1 cellular context compared by ENCODE assay signal in the genomic region with DNA sequence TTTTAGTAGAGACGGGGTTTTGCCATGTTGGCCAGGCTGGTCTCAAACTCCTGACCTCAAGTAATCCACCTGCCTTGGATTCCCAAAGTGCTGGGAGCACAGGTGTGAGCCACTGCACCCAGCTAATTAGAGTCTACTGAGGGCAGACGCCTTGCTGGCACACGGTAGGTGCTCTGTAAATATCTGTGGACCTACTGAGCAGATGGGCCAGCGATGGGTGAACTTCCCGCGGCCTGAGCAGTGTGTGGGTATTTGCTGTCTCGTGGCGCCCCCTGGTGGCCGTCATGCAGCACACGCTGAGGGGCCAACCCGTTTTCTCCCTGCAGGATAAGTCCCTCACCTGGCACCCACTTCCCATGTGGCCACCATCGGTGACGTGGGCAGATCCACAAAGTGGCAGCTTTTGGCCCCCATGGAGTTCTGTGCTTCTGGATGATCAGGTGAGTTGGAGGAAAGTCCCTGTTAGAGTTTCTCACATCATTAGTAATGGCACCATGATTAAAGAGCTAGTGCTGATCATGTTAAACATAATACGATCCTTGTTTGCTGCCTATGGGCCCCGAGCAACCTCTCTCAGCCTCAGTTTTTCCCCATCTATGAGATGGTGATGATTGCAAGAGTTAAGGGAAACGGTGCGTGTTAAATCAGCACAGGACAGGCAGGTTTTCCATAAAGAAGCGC.
TF ChIP-seq lines count a peak whose summit lies in the region.

No MANE protein-coding gene starts in this region.

TF ChIP-seq in HepG2, 621 proteins besides CTCF, POLR2A, EP300 and RAD21 (continued from another document and continues in another):
- TF ChIP-seq, protein P1, sequence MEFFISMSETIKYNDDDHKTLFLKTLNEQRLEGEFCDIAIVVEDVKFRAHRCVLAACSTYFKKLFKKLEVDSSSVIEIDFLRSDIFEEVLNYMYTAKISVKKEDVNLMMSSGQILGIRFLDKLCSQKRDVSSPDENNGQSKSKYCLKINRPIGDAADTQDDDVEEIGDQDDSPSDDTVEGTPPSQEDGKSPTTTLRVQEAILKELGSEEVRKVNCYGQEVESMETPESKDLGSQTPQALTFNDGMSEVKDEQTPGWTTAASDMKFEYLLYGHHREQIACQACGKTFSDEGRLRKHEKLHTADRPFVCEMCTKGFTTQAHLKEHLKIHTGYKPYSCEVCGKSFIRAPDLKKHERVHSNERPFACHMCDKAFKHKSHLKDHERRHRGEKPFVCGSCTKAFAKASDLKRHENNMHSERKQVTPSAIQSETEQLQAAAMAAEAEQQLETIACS (CRISPR knock-in tag; IDR thresholded peaks at IDR 0.05) = no peak
- no peak for TF ChIP-seq MTF2 (CRISPR knock-in tag; IDR thresholded peaks at IDR 0.05; ENCODE audit: borderline replicate concordance)
- TF ChIP-seq ZNF460 (CRISPR knock-in tag; IDR thresholded peaks at IDR 0.05; ENCODE audit: borderline replicate concordance) = no peak
- no peak for TF ChIP-seq ZNF839 (CRISPR knock-in tag; IDR thresholded peaks at IDR 0.05; ENCODE audit: borderline replicate concordance)
- TF ChIP-seq, protein P2, sequence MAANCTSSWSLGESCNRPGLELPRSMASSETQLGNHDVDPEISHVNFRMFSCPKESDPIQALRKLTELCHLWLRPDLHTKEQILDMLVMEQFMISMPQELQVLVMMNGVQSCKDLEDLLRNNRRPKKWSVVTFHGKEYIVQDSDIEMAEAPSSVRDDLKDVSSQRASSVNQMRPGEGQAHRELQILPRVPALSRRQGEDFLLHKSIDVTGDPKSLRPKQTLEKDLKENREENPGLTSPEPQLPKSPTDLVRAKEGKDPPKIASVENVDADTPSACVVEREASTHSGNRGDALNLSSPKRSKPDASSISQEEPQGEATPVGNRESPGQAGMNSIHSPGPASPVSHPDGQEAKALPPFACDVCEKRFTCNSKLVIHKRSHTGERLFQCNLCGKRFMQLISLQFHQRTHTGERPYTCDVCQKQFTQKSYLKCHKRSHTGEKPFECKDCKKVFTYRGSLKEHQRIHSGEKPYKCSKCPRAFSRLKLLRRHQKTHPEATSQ (CRISPR knock-in tag; IDR thresholded peaks at IDR 0.05; ENCODE audit: borderline replicate concordance) = no peak
- no peak for TF ChIP-seq ZMYM2 (CRISPR knock-in tag; IDR thresholded peaks at IDR 0.05)
- TF ChIP-seq REPIN1 (CRISPR knock-in tag; IDR thresholded peaks at IDR 0.05; ENCODE audit: borderline replicate concordance, low read depth) = no peak; the same call in 1 of the 2 replicates
- TF ChIP-seq MED8 (CRISPR knock-in tag; IDR thresholded peaks at IDR 0.05; ENCODE audit: insufficient replicate concordance) = no peak
- 0 out of 2 replicates have a peak, but pooled peaks have one; percentile 44 for TF ChIP-seq ZNF605 (CRISPR knock-in tag; IDR thresholded peaks at IDR 0.05)
- TF ChIP-seq TP53 (CRISPR knock-in tag; conservative IDR thresholded peaks at IDR 0.05) = no peak
- no peak for TF ChIP-seq ZNF562 (CRISPR knock-in tag; IDR thresholded peaks at IDR 0.05; ENCODE audit: borderline replicate concordance)
- no peak for TF ChIP-seq CAMTA2 (CRISPR knock-in tag; IDR thresholded peaks at IDR 0.05; ENCODE audit: borderline replicate concordance)
- TF ChIP-seq NFIC (IDR thresholded peaks at IDR 0.05; ENCODE audit: low read length) = no peak
- peak; percentile 75; the same call in 1 of the 2 replicates for TF ChIP-seq ZNF274 (CRISPR knock-in tag; IDR thresholded peaks at IDR 0.05)
- no peak for TF ChIP-seq DR1 (CRISPR knock-in tag; IDR thresholded peaks at IDR 0.05)
- no peak for TF ChIP-seq NCOA2 (CRISPR knock-in tag; IDR thresholded peaks at IDR 0.05)
- TF ChIP-seq KLF15 (CRISPR knock-in tag; IDR thresholded peaks at IDR 0.05; ENCODE audit: borderline replicate concordance) = no peak
- no peak for TF ChIP-seq ZNF343 (CRISPR knock-in tag; IDR thresholded peaks at IDR 0.05)
- peak; percentile 78; the same call in 1 of the 2 replicates for TF ChIP-seq ZNF788 (CRISPR knock-in tag; IDR thresholded peaks at IDR 0.05; ENCODE audit: borderline replicate concordance)
- TF ChIP-seq PITX1 (CRISPR knock-in tag; IDR thresholded peaks at IDR 0.05) = 0 out of 2 replicates have a peak, but pooled peaks have one; percentile 23
- no peak for TF ChIP-seq ZNF577 (CRISPR knock-in tag; IDR thresholded peaks at IDR 0.05; ENCODE audit: borderline replicate concordance, low read depth)
- no peak for TF ChIP-seq SNAI1 (CRISPR knock-in tag; IDR thresholded peaks at IDR 0.05; ENCODE audit: borderline replicate concordance)
- no peak for TF ChIP-seq KAT2B (IDR thresholded peaks at IDR 0.05; ENCODE audit: borderline replicate concordance, low read depth, low read length)
- no peak; the same call in 1 of the 2 replicates for TF ChIP-seq ZNF350 (CRISPR knock-in tag; IDR thresholded peaks at IDR 0.05; ENCODE audit: borderline replicate concordance, low read depth)
- TF ChIP-seq, protein P3, sequence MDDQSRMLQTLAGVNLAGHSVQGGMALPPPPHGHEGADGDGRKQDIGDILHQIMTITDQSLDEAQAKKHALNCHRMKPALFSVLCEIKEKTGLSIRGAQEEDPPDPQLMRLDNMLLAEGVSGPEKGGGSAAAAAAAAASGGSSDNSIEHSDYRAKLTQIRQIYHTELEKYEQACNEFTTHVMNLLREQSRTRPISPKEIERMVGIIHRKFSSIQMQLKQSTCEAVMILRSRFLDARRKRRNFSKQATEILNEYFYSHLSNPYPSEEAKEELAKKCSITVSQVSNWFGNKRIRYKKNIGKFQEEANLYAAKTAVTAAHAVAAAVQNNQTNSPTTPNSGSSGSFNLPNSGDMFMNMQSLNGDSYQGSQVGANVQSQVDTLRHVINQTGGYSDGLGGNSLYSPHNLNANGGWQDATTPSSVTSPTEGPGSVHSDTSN (CRISPR knock-in tag; IDR thresholded peaks at IDR 0.05; ENCODE audit: borderline replicate concordance) = no peak
- TF ChIP-seq FOSL2 (CRISPR knock-in tag; IDR thresholded peaks at IDR 0.05) = 0 out of 2 replicates have a peak, but pooled peaks have one; percentile 29
- TF ChIP-seq NFYC (CRISPR knock-in tag; IDR thresholded peaks at IDR 0.05) = no peak
- no peak for TF ChIP-seq HNRNPH1 (optimal IDR thresholded peaks at IDR 0.05; ENCODE audit: low read depth, low read length)
- TF ChIP-seq, protein P4, sequence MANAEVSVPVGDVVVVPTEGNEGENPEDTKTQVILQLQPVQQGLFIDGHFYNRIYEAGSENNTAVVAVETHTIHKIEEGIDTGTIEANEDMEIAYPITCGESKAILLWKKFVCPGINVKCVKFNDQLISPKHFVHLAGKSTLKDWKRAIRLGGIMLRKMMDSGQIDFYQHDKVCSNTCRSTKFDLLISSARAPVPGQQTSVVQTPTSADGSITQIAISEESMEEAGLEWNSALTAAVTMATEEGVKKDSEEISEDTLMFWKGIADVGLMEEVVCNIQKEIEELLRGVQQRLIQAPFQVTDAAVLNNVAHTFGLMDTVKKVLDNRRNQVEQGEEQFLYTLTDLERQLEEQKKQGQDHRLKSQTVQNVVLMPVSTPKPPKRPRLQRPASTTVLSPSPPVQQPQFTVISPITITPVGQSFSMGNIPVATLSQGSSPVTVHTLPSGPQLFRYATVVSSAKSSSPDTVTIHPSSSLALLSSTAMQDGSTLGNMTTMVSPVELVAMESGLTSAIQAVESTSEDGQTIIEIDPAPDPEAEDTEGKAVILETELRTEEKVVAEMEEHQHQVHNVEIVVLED (CRISPR knock-in tag; IDR thresholded peaks at IDR 0.05; ENCODE audit: borderline replicate concordance) = 0 out of 2 replicates have a peak, but pooled peaks have one; percentile 25
- no peak for TF ChIP-seq ZNF367 (CRISPR knock-in tag; IDR thresholded peaks at IDR 0.05; ENCODE audit: borderline replicate concordance)
- TF ChIP-seq ZNF773 (CRISPR knock-in tag; IDR thresholded peaks at IDR 0.05; ENCODE audit: borderline replicate concordance) = no peak
- no peak for TF ChIP-seq KDM6A (CRISPR knock-in tag; IDR thresholded peaks at IDR 0.05; ENCODE audit: low read depth)
- no peak for TF ChIP-seq DNMT1 (CRISPR knock-in tag; IDR thresholded peaks at IDR 0.05)
- TF ChIP-seq ZNF567 (CRISPR knock-in tag; IDR thresholded peaks at IDR 0.05; ENCODE audit: borderline replicate concordance) = peak; percentile 17; the same call in 1 of the 2 replicates
- no peak for TF ChIP-seq ZNF780A (CRISPR knock-in tag; IDR thresholded peaks at IDR 0.05)
- no peak for TF ChIP-seq NPAS2 (CRISPR knock-in tag; IDR thresholded peaks at IDR 0.05; ENCODE audit: borderline replicate concordance)
- TF ChIP-seq, protein P5, sequence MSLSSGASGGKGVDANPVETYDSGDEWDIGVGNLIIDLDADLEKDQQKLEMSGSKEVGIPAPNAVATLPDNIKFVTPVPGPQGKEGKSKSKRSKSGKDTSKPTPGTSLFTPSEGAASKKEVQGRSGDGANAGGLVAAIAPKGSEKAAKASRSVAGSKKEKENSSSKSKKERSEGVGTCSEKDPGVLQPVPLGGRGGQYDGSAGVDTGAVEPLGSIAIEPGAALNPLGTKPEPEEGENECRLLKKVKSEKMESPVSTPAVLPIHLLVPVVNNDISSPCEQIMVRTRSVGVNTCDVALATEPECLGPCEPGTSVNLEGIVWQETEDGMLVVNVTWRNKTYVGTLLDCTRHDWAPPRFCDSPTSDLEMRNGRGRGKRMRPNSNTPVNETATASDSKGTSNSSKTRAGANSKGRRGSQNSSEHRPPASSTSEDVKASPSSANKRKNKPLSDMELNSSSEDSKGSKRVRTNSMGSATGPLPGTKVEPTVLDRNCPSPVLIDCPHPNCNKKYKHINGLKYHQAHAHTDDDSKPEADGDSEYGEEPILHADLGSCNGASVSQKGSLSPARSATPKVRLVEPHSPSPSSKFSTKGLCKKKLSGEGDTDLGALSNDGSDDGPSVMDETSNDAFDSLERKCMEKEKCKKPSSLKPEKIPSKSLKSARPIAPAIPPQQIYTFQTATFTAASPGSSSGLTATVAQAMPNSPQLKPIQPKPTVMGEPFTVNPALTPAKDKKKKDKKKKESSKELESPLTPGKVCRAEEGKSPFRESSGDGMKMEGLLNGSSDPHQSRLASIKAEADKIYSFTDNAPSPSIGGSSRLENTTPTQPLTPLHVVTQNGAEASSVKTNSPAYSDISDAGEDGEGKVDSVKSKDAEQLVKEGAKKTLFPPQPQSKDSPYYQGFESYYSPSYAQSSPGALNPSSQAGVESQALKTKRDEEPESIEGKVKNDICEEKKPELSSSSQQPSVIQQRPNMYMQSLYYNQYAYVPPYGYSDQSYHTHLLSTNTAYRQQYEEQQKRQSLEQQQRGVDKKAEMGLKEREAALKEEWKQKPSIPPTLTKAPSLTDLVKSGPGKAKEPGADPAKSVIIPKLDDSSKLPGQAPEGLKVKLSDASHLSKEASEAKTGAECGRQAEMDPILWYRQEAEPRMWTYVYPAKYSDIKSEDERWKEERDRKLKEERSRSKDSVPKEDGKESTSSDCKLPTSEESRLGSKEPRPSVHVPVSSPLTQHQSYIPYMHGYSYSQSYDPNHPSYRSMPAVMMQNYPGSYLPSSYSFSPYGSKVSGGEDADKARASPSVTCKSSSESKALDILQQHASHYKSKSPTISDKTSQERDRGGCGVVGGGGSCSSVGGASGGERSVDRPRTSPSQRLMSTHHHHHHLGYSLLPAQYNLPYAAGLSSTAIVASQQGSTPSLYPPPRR (CRISPR knock-in tag; IDR thresholded peaks at IDR 0.05; ENCODE audit: borderline replicate concordance) = no peak
- TF ChIP-seq REXO4 (CRISPR knock-in tag; IDR thresholded peaks at IDR 0.05; ENCODE audit: borderline replicate concordance) = no peak
- TF ChIP-seq, protein P6, sequence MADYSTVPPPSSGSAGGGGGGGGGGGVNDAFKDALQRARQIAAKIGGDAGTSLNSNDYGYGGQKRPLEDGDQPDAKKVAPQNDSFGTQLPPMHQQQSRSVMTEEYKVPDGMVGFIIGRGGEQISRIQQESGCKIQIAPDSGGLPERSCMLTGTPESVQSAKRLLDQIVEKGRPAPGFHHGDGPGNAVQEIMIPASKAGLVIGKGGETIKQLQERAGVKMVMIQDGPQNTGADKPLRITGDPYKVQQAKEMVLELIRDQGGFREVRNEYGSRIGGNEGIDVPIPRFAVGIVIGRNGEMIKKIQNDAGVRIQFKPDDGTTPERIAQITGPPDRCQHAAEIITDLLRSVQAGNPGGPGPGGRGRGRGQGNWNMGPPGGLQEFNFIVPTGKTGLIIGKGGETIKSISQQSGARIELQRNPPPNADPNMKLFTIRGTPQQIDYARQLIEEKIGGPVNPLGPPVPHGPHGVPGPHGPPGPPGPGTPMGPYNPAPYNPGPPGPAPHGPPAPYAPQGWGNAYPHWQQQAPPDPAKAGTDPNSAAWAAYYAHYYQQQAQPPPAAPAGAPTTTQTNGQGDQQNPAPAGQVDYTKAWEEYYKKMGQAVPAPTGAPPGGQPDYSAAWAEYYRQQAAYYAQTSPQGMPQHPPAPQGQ (CRISPR knock-in tag; IDR thresholded peaks at IDR 0.05; ENCODE audit: borderline replicate concordance) = 0 out of 2 replicates have a peak, but pooled peaks have one; percentile 57
- TF ChIP-seq ZNF225 (CRISPR knock-in tag; IDR thresholded peaks at IDR 0.05) = 0 out of 2 replicates have a peak, but pooled peaks have one; percentile 16
- no peak for TF ChIP-seq RELA (CRISPR knock-in tag; IDR thresholded peaks at IDR 0.05)
- no peak for TF ChIP-seq ZFP41 (CRISPR knock-in tag; IDR thresholded peaks at IDR 0.05; ENCODE audit: borderline replicate concordance)
- TF ChIP-seq SNAPC2 (CRISPR knock-in tag; IDR thresholded peaks at IDR 0.05) = no peak
- no peak for TF ChIP-seq ZNF879 (CRISPR knock-in tag; IDR thresholded peaks at IDR 0.05)
- TF ChIP-seq MBD4 (IDR thresholded peaks at IDR 0.05; ENCODE audit: borderline replicate concordance, low read length) = no peak
- no peak for TF ChIP-seq NR2F6 (IDR thresholded peaks at IDR 0.05)
- peak; percentile 17; the same call in 1 of the 2 replicates for TF ChIP-seq NR2F6 (CRISPR knock-in tag; IDR thresholded peaks at IDR 0.05)
- no peak for TF ChIP-seq ZNF451 (CRISPR knock-in tag; IDR thresholded peaks at IDR 0.05)
- TF ChIP-seq, protein P7, sequence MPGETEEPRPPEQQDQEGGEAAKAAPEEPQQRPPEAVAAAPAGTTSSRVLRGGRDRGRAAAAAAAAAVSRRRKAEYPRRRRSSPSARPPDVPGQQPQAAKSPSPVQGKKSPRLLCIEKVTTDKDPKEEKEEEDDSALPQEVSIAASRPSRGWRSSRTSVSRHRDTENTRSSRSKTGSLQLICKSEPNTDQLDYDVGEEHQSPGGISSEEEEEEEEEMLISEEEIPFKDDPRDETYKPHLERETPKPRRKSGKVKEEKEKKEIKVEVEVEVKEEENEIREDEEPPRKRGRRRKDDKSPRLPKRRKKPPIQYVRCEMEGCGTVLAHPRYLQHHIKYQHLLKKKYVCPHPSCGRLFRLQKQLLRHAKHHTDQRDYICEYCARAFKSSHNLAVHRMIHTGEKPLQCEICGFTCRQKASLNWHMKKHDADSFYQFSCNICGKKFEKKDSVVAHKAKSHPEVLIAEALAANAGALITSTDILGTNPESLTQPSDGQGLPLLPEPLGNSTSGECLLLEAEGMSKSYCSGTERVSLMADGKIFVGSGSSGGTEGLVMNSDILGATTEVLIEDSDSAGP (CRISPR knock-in tag; IDR thresholded peaks at IDR 0.05; ENCODE audit: borderline replicate concordance) = peak; percentile 33; the same call in 1 of the 2 replicates
